In genomic region chr1:10152709-10153284, GRCh38 we compare ENCODE assay signal across 8 cellular contexts. TPM values are rescaled to one million over a fixed set of nuclear protein-coding genes. Genes with fewer than 3 reads are reported as not detected.
DNase-seq lines count a peak whose midpoint lies in the region; ATAC-seq and TF ChIP-seq lines count a peak whose summit lies in the region.

No MANE protein-coding gene starts in this region.

- H3K27ac ChIP-seq in cardiac muscle cell, result no peak overlapping the region

- H3K27me3 ChIP-seq in cardiac muscle cell, result no peaks in the 10 kb centered on the region

- TF ChIP-seq POLR2A in GM18505 (IDR thresholded peaks at IDR 0.05; ENCODE audit: borderline replicate concordance, extremely low read depth, insufficient read depth, insufficient read length), result no peak

- peak; percentile 82 for TF ChIP-seq CTCF in cardiac muscle cell (IDR thresholded peaks at IDR 0.05; ENCODE audit: low read depth, low read length)

- peak; percentile 65 for DNase-seq in activated effector memory CD4-positive, alpha-beta T cell treated with anti-CD3 and anti-CD28 coated beads, Interleukin-2, amount 50 U/mL, for 16 hours
- no peak for DNase-seq in activated effector memory CD4-positive, alpha-beta T cell treated with Interleukin-2 at 50 U/mL for 16 hours
- DNase-seq in NCI-H510A treated with DMSO at 0.1 percent for 48 hours (lab: John Stamatoyannopoulos, UW) (peak; percentile 85), cardiac muscle cell (ENCODE audit: low read depth in 1 of 2, low spot score in 1 of 2) (peak; percentile 62 to 68), pulmonary artery endothelial cell (ENCODE audit: low read depth, low spot score) (peak; percentile 7)
- DNase-seq in activated naive CD4-positive, alpha-beta T cell treated with anti-CD3 and anti-CD28 coated beads, Interleukin-2, amount 50 U/mL, for 16 hours, result peak; percentile 15

- peaks cover under 1% of the 10 kb centered on the region for H3K36me3 ChIP-seq in cardiac muscle cell

- ATAC-seq in GM18505 (IDR thresholded peaks at IDR 0.05; ENCODE audit: unreplicated experiment) (no peak), GM18498 (IDR thresholded peaks at IDR 0.05; ENCODE audit: unreplicated experiment) (no peak)

- H3K4me1 ChIP-seq in cardiac muscle cell (ENCODE audit: low read depth), result peaks cover 13% of the 10 kb centered on the region

- no peaks in the 10 kb centered on the region for H3K9me3 ChIP-seq in cardiac muscle cell (ENCODE audit: low read depth)

- no peak overlapping the region for H3K4me3 ChIP-seq in cardiac muscle cell

RNA-seq across cellular contexts. Expression of gene KIF1B, which starts 57.6 kb away (rescaled TPM):
- total RNA-seq in cardiac muscle cell (29.3 and 56.2 TPM in 2 replicates), pulmonary artery endothelial cell (28.0 and 37.8 TPM in 2 replicates)
- 22.2 and 40.9 TPM in 2 replicates for polyA plus RNA-seq in cardiac muscle cell
